In genomic region chr1:183161391-183161790, GRCh38 we compare ENCODE assay signal across 29 cellular contexts. TPM values are rescaled to one million over a fixed set of nuclear protein-coding genes. Genes with fewer than 3 reads are reported as not detected.
"Had no signal": no experiment of that assay in that cellular context is flagged by ENCODE, and none has a peak within 500 bp of the region (broad histone marks: within the 10 kb centered on the region; RNA-seq: fewer than 3 reads in every experiment).

No MANE protein-coding gene starts in this region.

- H3K9me3 Mint-ChIP-seq: activated naive CD4-positive, alpha-beta T cell treated with anti-CD3 and anti-CD28 coated beads for 36 hours; activated naive CD8-positive, alpha-beta T cell treated with anti-CD3 and anti-CD28 coated beads for 36 hours; activated T-helper 1 cell treated with anti-CD3 and anti-CD28 coated beads, Interleukin-12 subunit alpha, Interleukin-12 subunit beta, Interleukin-2, Interleukin-4 antibody, amounts not matched to agents 30 ng/mL and 10 ng/mL and 1 ng/mL, durations not matched to agents 14 hours and 24 hours and 36 hours; effector memory CD8-positive, alpha-beta T cell; mesothelial cell of epicardium; naive thymus-derived CD4-positive, alpha-beta T cell; stimulated activated effector memory CD8-positive, alpha-beta T cell treated with anti-CD3 and anti-CD28 coated beads, Interleukin-12 subunit alpha, Interleukin-12 subunit beta, amount 100 ng/mL, for 72 hours; stimulated activated naive CD8-positive, alpha-beta T cell treated with anti-CD3 and anti-CD28 coated beads, Interleukin-15, Interleukin-2, amounts not matched to agents 100 ng/mL and 50 ng/mL, for 24 hours; T-helper 2 cell treated with Interferon-gamma antibody and Interleukin-4, amounts not matched to agents 5 μg/mL and 100 μg/mL, for 36 hours had no signal

- H3K27ac Mint-ChIP-seq: activated naive CD4-positive, alpha-beta T cell treated with anti-CD3 and anti-CD28 coated beads for 36 hours; activated naive CD8-positive, alpha-beta T cell treated with anti-CD3 and anti-CD28 coated beads for 36 hours; activated T-helper 1 cell treated with anti-CD3 and anti-CD28 coated beads, Interleukin-12 subunit alpha, Interleukin-12 subunit beta, Interleukin-2, Interleukin-4 antibody, amounts not matched to agents 30 ng/mL and 10 ng/mL and 1 ng/mL, durations not matched to agents 14 hours and 24 hours and 36 hours; effector memory CD8-positive, alpha-beta T cell; mesothelial cell of epicardium; naive thymus-derived CD4-positive, alpha-beta T cell; stimulated activated effector memory CD8-positive, alpha-beta T cell treated with anti-CD3 and anti-CD28 coated beads, Interleukin-12 subunit alpha, Interleukin-12 subunit beta, amount 100 ng/mL, for 72 hours; stimulated activated naive CD8-positive, alpha-beta T cell treated with anti-CD3 and anti-CD28 coated beads, Interleukin-15, Interleukin-2, amounts not matched to agents 100 ng/mL and 50 ng/mL, for 24 hours; T-helper 2 cell treated with Interferon-gamma antibody and Interleukin-4, amounts not matched to agents 5 μg/mL and 100 μg/mL, for 36 hours had no signal

- H3K4me1 Mint-ChIP-seq: activated naive CD8-positive, alpha-beta T cell treated with anti-CD3 and anti-CD28 coated beads for 36 hours; naive thymus-derived CD4-positive, alpha-beta T cell; stimulated activated effector memory CD8-positive, alpha-beta T cell treated with anti-CD3 and anti-CD28 coated beads, Interleukin-12 subunit alpha, Interleukin-12 subunit beta, amount 100 ng/mL, for 72 hours had no signal

- DNase-seq: activated CD4-positive, alpha-beta T cell treated with anti-CD3 and anti-CD28 coated beads for 4 hours; activated CD4-positive, alpha-beta T cell treated with anti-CD3 and anti-CD28 coated beads, Interleukin-2, amount 50 U/mL, for 4 hours; activated CD4-positive, CD25-positive, alpha-beta regulatory T cell; activated CD8-positive, alpha-beta memory T cell treated with anti-CD3 and anti-CD28 coated beads for 24 hours; activated effector memory CD4-positive, alpha-beta T cell treated with anti-CD3 and anti-CD28 coated beads, Interleukin-2, amount 50 U/mL, for 16 hours; activated naive CD4-positive, alpha-beta T cell treated with anti-CD3 and anti-CD28 coated beads for 36 hours; activated naive CD8-positive, alpha-beta T cell treated with anti-CD3 and anti-CD28 coated beads for 36 hours; activated T-cell treated with anti-CD3 and anti-CD28 coated beads, Interleukin-2, amount 50 U/mL, for 1 hour; adrenal gland; aorta; body of pancreas; cerebellar nuclear complex; colonic mucosa; effector memory CD8-positive, alpha-beta T cell; foreskin melanocyte; left cardiac atrium; left ventricle myocardium superior; naive thymus-derived CD4-positive, alpha-beta T cell; psoas muscle; sigmoid colon; small intestine; stimulated activated CD4-positive, alpha-beta T cell treated with anti-CD3 and anti-CD28 coated beads, Interleukin-4, amount 100 ng/mL, for 24 hours; uterus had no signal

- H3K27me3 Mint-ChIP-seq: activated naive CD8-positive, alpha-beta T cell treated with anti-CD3 and anti-CD28 coated beads for 36 hours; effector memory CD8-positive, alpha-beta T cell; stimulated activated naive CD8-positive, alpha-beta T cell treated with anti-CD3 and anti-CD28 coated beads, Interleukin-15, Interleukin-2, amounts not matched to agents 100 ng/mL and 50 ng/mL, for 24 hours had no signal

- H3K4me3 Mint-ChIP-seq: activated naive CD4-positive, alpha-beta T cell treated with anti-CD3 and anti-CD28 coated beads for 36 hours; activated naive CD8-positive, alpha-beta T cell treated with anti-CD3 and anti-CD28 coated beads for 36 hours; activated T-helper 1 cell treated with anti-CD3 and anti-CD28 coated beads, Interleukin-12 subunit alpha, Interleukin-12 subunit beta, Interleukin-2, Interleukin-4 antibody, amounts not matched to agents 30 ng/mL and 10 ng/mL and 1 ng/mL, durations not matched to agents 14 hours and 24 hours and 36 hours; effector memory CD8-positive, alpha-beta T cell; mesothelial cell of epicardium; naive thymus-derived CD4-positive, alpha-beta T cell; stimulated activated effector memory CD8-positive, alpha-beta T cell treated with anti-CD3 and anti-CD28 coated beads, Interleukin-12 subunit alpha, Interleukin-12 subunit beta, amount 100 ng/mL, for 72 hours; stimulated activated naive CD8-positive, alpha-beta T cell treated with anti-CD3 and anti-CD28 coated beads, Interleukin-15, Interleukin-2, amounts not matched to agents 100 ng/mL and 50 ng/mL, for 24 hours; T-helper 2 cell treated with Interferon-gamma antibody and Interleukin-4, amounts not matched to agents 5 μg/mL and 100 μg/mL, for 36 hours; type B pancreatic cell had no signal

- H3K36me3 Mint-ChIP-seq: activated naive CD8-positive, alpha-beta T cell treated with anti-CD3 and anti-CD28 coated beads for 36 hours; mesothelial cell of epicardium; naive thymus-derived CD4-positive, alpha-beta T cell; stimulated activated effector memory CD8-positive, alpha-beta T cell treated with anti-CD3 and anti-CD28 coated beads, Interleukin-12 subunit alpha, Interleukin-12 subunit beta, amount 100 ng/mL, for 72 hours had no signal

RNA-seq across cellular contexts. Expression of gene LAMC2, which starts 24.7 kb away (rescaled TPM):
- total RNA-seq: activated naive CD8-positive, alpha-beta T cell treated with anti-CD3 and anti-CD28 coated beads for 36 hours had no signal
- polyA plus RNA-seq: naive thymus-derived CD4-positive, alpha-beta T cell had no signal
